In genomic region chr1:205631010-205631726, GRCh38 we compare ENCODE assay signal across 8 cellular contexts. TPM values are rescaled to one million over a fixed set of nuclear protein-coding genes. Genes with fewer than 3 reads are reported as not detected.
DNase-seq lines count a peak whose midpoint lies in the region; ATAC-seq and TF ChIP-seq lines count a peak whose summit lies in the region.

No MANE protein-coding gene starts in this region.

- H3K4me3 ChIP-seq in GM12865 (ENCODE audit: low read depth, low read length) (peak overlapping the region; percentile 98), trophoblast cell (ENCODE audit: low read depth, low read length) (peak overlapping the region; percentile 76), tibial nerve (peak overlapping the region; percentile 56 to 86 (median 66))

- peak in 1 of 2 donors; percentile 55 for TF ChIP-seq EP300 in tibial nerve (IDR thresholded peaks at IDR 0.05)

- H3K4me3 Mint-ChIP-seq in activated naive CD8-positive, alpha-beta T cell: peak overlapping the region; percentile 90

- peak overlapping the region; percentile 100 for H3K18ac ChIP-seq in trophoblast cell (ENCODE audit: low read length)

- no peak for TF ChIP-seq CTCF in GM12865 (IDR thresholded peaks at IDR 0.05; ENCODE audit: insufficient read depth, low read depth, low read length, missing control alignments)
- no peak for TF ChIP-seq CTCF in tibial nerve (IDR thresholded peaks at IDR 0.05)

- peaks cover 48% of the 10 kb centered on the region for H3K4me1 Mint-ChIP-seq in activated naive CD8-positive, alpha-beta T cell (ENCODE audit: low read depth)

- H3K36me3 Mint-ChIP-seq in activated naive CD8-positive, alpha-beta T cell: peaks cover 5% of the 10 kb centered on the region

- H3K36me3 ChIP-seq in trophoblast cell (ENCODE audit: control insufficient read depth in 1 of 2, insufficient read depth in 2 of 2, low read length in 2 of 2) (no peaks in the 10 kb centered on the region), tibial nerve (no peaks in the 10 kb centered on the region)

- H3K9me3 Mint-ChIP-seq in activated naive CD8-positive, alpha-beta T cell (ENCODE audit: low read depth): no peaks in the 10 kb centered on the region

- H3K4me1 ChIP-seq in trophoblast cell (ENCODE audit: control insufficient read depth in 1 of 2, insufficient read depth in 2 of 2, low read length in 2 of 2): peaks cover 0 to 2% of the 10 kb centered on the region in 2 experiments
- peaks cover 0 to 43% (median 16%) of the 10 kb centered on the region in 4 donors for H3K4me1 ChIP-seq in tibial nerve

- DNase-seq in GM12865 (ENCODE audit: low read depth) (peak; percentile 97), NCI-H1105 (lab: John Stamatoyannopoulos, UW) (peak; percentile 82), Right ventricle myocardium inferior (ENCODE audit: missing footprints) (peak; percentile 69), trophoblast cell (peak; percentile 51 to 63), tibial nerve (ENCODE audit: low spot score in 2 of 2) (peak; percentile 16 to 33)

- H3K14ac ChIP-seq in trophoblast cell (ENCODE audit: low read length): peak overlapping the region; percentile 99

- peak overlapping the region; percentile 98 for H2BK5ac ChIP-seq in trophoblast cell (ENCODE audit: low read depth, low read length, poor library complexity)

- H2BK12ac ChIP-seq in trophoblast cell (ENCODE audit: low read length): peak overlapping the region; percentile 66

- H3K27me3 Mint-ChIP-seq in activated naive CD8-positive, alpha-beta T cell: no peaks in the 10 kb centered on the region

- ATAC-seq in HG02678 (IDR thresholded peaks at IDR 0.05; ENCODE audit: unreplicated experiment): peak; percentile 67
- peak; percentile 63 for ATAC-seq in SK-N-SH treated with all-trans-retinoic acid at 6 μM for 48 hours
- peak; percentile 48 for ATAC-seq in Right ventricle myocardium inferior

- peak overlapping the region; percentile 55 for H3K9ac ChIP-seq in trophoblast cell (ENCODE audit: low read length)

- peaks cover 14% of the 10 kb centered on the region for H3K79me2 ChIP-seq in trophoblast cell (ENCODE audit: control insufficient read depth, insufficient read depth, low read length, poor library complexity)

- H4K8ac ChIP-seq in trophoblast cell (ENCODE audit: low read depth, low read length): peak overlapping the region; percentile 100

- intact Hi-C loops in Right ventricle myocardium inferior (cut with DNase I): loop anchor here (5.0 kb wide), 1 partner anchor 144 kb away; no protein-coding TSS in a partner anchor

- WGBS in trophoblast cell (ENCODE audit: extremely low coverage, insufficient coverage, insufficient read length): no CpG with 5 or more reads among the region's 73 CpGs
- WGBS in tibial nerve, 2 donors: 0% methylated on average over 50 to 64 of the region's 73 CpGs

- peak overlapping the region; percentile 99 for H2AFZ ChIP-seq in trophoblast cell (ENCODE audit: insufficient read depth, low read length, poor library complexity)

- no peak overlapping the region for H3K23ac ChIP-seq in trophoblast cell (ENCODE audit: low read length)

- H3K4ac ChIP-seq in trophoblast cell (ENCODE audit: low read depth, low read length): peak overlapping the region; percentile 97

- H4K91ac ChIP-seq in trophoblast cell (ENCODE audit: low read depth, low read length): peak overlapping the region; percentile 99

- H2AK5ac ChIP-seq in trophoblast cell (ENCODE audit: low read length): peak overlapping the region; percentile 69

- H3K27me3 ChIP-seq in trophoblast cell (ENCODE audit: insufficient read depth, low read length): no peaks in the 10 kb centered on the region
- no peaks in the 10 kb centered on the region for H3K27me3 ChIP-seq in tibial nerve

- H3K27ac ChIP-seq in trophoblast cell (ENCODE audit: low read depth, low read length): peak overlapping the region; percentile 99
- H3K27ac ChIP-seq in tibial nerve: peak overlapping the region; percentile 88 to 99 (median 96)

- peak overlapping the region; percentile 96 for H2BK120ac ChIP-seq in trophoblast cell (ENCODE audit: insufficient read depth, low read length, poor library complexity)

- H4K12ac ChIP-seq in trophoblast cell (ENCODE audit: low read depth, low read length): peak overlapping the region; percentile 99

- peak overlapping the region; percentile 83 for H3K4me2 ChIP-seq in trophoblast cell (ENCODE audit: low read length)

- no peaks in the 10 kb centered on the region for H3K9me3 ChIP-seq in trophoblast cell (ENCODE audit: insufficient read depth, low read depth, low read length)
- no peaks in the 10 kb centered on the region for H3K9me3 ChIP-seq in tibial nerve

- no peak for TF ChIP-seq POLR2A in tibial nerve (IDR thresholded peaks at IDR 0.05)

- peak overlapping the region; percentile 97 for H3K27ac Mint-ChIP-seq in activated naive CD8-positive, alpha-beta T cell

- H3K79me1 ChIP-seq in trophoblast cell (ENCODE audit: low read length): peaks cover 8% of the 10 kb centered on the region

TF ChIP-seq in SK-N-SH treated with all-trans-retinoic acid at 6 μM for 48 hours, 23 proteins besides CTCF, POLR2A, EP300 and RAD21 (continues in another document):
- TF ChIP-seq BACH2 (CRISPR knock-in tag; IDR thresholded peaks at IDR 0.05; ENCODE audit: borderline replicate concordance): no peak
- no peak for TF ChIP-seq POU6F1 (CRISPR knock-in tag; IDR thresholded peaks at IDR 0.05; ENCODE audit: borderline replicate concordance, low read depth)
- no peak for TF ChIP-seq TOX (CRISPR knock-in tag; IDR thresholded peaks at IDR 0.05; ENCODE audit: borderline replicate concordance)
- no peak for TF ChIP-seq PPARA (CRISPR knock-in tag; IDR thresholded peaks at IDR 0.05; ENCODE audit: borderline replicate concordance)
- no peak for TF ChIP-seq ZFP3 (CRISPR knock-in tag; IDR thresholded peaks at IDR 0.05)
- TF ChIP-seq CSDC2 (CRISPR knock-in tag; IDR thresholded peaks at IDR 0.05): peak; percentile 47; the same call in 1 of the 2 replicates
- peak; percentile 55; the same call in 1 of the 2 replicates for TF ChIP-seq RARB (CRISPR knock-in tag; IDR thresholded peaks at IDR 0.05)
- no peak for TF ChIP-seq ESRRG (CRISPR knock-in tag; IDR thresholded peaks at IDR 0.05)
- TF ChIP-seq ZNF565 (CRISPR knock-in tag; conservative IDR thresholded peaks at IDR 0.05; ENCODE audit: low read depth): no peak
- no peak for TF ChIP-seq GLIS3 (CRISPR knock-in tag; IDR thresholded peaks at IDR 0.05)
- TF ChIP-seq PATZ1 (CRISPR knock-in tag; IDR thresholded peaks at IDR 0.05; ENCODE audit: borderline replicate concordance): no peak
- TF ChIP-seq ARNTL (CRISPR knock-in tag; IDR thresholded peaks at IDR 0.05; ENCODE audit: borderline replicate concordance, low read depth): no peak
- no peak for TF ChIP-seq TCF4 (CRISPR knock-in tag; IDR thresholded peaks at IDR 0.05; ENCODE audit: borderline replicate concordance)
- no peak for TF ChIP-seq ZNF70 (CRISPR knock-in tag; IDR thresholded peaks at IDR 0.05)

RNA-seq across cellular contexts. Expression of gene ELK4, which starts 0.6 kb away (rescaled TPM):
- total RNA-seq in Right ventricle myocardium inferior: 35.5 TPM
- polyA plus RNA-seq in trophoblast cell (2013): 8.0 and 8.1 TPM in 2 replicates
- total RNA-seq in tibial nerve: 10 to 100 TPM; 22.4 to 29.7 (median 26.2) TPM

RNA-seq across cellular contexts. Expression of gene SLC45A3, which starts 49.1 kb away (rescaled TPM):
- total RNA-seq in Right ventricle myocardium inferior (6.5 TPM), tibial nerve (1 to 10 TPM in 2 of 4 donors, under 1 TPM in 2; 0.44 to 2.9 (median 1.3) TPM)
- polyA plus RNA-seq in trophoblast cell (2013): 1.7 and 1.8 TPM in 2 replicates

Comparison
In these comparisons a context has a peak if more than half of its experiments do, and no peak if none do; other contexts are left out.
1. Peak in every context shown above with its lines: DNase-seq, ATAC-seq, H3K4me3 ChIP-seq and H3K27ac ChIP-seq.
2. DNase-seq: peak in every context shown above with its lines; median percentile 97 in GM12865; 82 in NCI-H1105; 69 in Right ventricle myocardium inferior; 57 in trophoblast cell; 24 in tibial nerve.